1 cellular context compared by ENCODE assay signal in the genomic region with DNA sequence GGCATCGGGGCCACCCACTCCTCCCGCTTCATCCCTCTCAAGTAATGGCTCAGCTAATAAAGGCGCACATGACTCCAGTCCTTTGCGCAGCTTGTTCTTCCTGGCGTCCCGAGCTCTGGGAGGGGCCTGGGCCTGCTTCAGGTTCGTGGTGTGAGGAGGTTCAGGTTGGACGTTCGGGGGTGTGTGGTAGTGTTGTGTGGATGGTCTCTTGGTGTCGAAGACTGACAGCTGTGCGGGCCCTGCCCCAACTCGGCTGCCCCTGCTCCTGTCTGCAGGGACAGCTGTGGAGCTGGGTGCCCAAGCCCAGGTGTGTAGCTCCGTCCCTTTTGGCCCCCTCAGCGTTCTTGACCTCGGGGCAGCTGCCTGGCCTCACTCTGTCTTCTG.
TF ChIP-seq lines count a peak whose summit lies in the region.

No MANE protein-coding gene starts in this region.

TF ChIP-seq in HEK293, 187 proteins besides CTCF, POLR2A, EP300 and RAD21 (continued from another document):
- 0 out of 2 replicates have a peak, but pooled peaks have one; percentile 5 for TF ChIP-seq ZNF843 (tag by site-specific recombination; IDR thresholded peaks at IDR 0.05)
- TF ChIP-seq, protein P1, sequence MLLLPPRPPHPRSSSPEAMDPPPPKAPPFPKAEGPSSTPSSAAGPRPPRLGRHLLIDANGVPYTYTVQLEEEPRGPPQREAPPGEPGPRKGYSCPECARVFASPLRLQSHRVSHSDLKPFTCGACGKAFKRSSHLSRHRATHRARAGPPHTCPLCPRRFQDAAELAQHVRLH (tag by site-specific recombination; IDR thresholded peaks at IDR 0.05) = no peak
- TF ChIP-seq, protein P2, sequence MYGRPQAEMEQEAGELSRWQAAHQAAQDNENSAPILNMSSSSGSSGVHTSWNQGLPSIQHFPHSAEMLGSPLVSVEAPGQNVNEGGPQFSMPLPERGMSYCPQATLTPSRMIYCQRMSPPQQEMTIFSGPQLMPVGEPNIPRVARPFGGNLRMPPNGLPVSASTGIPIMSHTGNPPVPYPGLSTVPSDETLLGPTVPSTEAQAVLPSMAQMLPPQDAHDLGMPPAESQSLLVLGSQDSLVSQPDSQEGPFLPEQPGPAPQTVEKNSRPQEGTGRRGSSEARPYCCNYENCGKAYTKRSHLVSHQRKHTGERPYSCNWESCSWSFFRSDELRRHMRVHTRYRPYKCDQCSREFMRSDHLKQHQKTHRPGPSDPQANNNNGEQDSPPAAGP (tag by site-specific recombination; IDR thresholded peaks at IDR 0.05) = 0 out of 2 replicates have a peak, but pooled peaks have one; percentile 11
- TF ChIP-seq, protein P3, sequence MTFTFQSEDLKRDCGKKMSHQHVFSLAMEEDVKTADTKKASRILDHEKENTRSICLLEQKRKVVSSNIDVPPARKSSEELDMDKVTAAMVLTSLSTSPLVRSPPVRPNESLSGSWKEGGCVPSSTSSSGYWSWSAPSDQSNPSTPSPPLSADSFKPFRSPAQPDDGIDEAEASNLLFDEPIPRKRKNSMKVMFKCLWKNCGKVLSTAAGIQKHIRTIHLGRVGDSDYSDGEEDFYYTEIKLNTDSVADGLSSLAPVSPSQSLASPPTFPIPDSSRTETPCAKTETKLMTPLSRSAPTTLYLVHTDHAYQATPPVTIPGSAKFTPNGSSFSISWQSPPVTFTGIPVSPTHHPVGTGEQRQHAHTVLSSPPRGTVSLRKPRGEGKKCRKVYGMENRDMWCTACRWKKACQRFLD (tag by site-specific recombination; IDR thresholded peaks at IDR 0.05) = no peak
- TF ChIP-seq ZSCAN23 (tag by site-specific recombination; IDR thresholded peaks at IDR 0.05) = no peak
- no peak for TF ChIP-seq ZBTB20 (tag by site-specific recombination; IDR thresholded peaks at IDR 0.05)
- TF ChIP-seq ZNF391 (tag by site-specific recombination; IDR thresholded peaks at IDR 0.05; ENCODE audit: borderline replicate concordance, low read depth) = 0 out of 2 replicates have a peak, but pooled peaks have one; percentile 32
- TF ChIP-seq ZNF138 (tag by site-specific recombination; IDR thresholded peaks at IDR 0.05; ENCODE audit: borderline replicate concordance) = no peak
- TF ChIP-seq, protein P4, sequence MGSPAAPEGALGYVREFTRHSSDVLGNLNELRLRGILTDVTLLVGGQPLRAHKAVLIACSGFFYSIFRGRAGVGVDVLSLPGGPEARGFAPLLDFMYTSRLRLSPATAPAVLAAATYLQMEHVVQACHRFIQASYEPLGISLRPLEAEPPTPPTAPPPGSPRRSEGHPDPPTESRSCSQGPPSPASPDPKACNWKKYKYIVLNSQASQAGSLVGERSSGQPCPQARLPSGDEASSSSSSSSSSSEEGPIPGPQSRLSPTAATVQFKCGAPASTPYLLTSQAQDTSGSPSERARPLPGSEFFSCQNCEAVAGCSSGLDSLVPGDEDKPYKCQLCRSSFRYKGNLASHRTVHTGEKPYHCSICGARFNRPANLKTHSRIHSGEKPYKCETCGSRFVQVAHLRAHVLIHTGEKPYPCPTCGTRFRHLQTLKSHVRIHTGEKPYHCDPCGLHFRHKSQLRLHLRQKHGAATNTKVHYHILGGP (tag by site-specific recombination; IDR thresholded peaks at IDR 0.05) = no peak
- no peak for TF ChIP-seq GLIS1 (tag by site-specific recombination; IDR thresholded peaks at IDR 0.05)
- TF ChIP-seq, protein P5, sequence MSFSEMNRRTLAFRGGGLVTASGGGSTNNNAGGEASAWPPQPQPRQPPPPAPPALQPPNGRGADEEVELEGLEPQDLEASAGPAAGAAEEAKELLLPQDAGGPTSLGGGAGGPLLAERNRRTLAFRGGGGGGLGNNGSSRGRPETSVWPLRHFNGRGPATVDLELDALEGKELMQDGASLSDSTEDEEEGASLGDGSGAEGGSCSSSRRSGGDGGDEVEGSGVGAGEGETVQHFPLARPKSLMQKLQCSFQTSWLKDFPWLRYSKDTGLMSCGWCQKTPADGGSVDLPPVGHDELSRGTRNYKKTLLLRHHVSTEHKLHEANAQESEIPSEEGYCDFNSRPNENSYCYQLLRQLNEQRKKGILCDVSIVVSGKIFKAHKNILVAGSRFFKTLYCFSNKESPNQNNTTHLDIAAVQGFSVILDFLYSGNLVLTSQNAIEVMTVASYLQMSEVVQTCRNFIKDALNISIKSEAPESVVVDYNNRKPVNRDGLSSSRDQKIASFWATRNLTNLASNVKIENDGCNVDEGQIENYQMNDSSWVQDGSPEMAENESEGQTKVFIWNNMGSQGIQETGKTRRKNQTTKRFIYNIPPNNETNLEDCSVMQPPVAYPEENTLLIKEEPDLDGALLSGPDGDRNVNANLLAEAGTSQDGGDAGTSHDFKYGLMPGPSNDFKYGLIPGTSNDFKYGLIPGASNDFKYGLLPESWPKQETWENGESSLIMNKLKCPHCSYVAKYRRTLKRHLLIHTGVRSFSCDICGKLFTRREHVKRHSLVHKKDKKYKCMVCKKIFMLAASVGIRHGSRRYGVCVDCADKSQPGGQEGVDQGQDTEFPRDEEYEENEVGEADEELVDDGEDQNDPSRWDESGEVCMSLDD (tag by site-specific recombination; IDR thresholded peaks at IDR 0.05) = 0 out of 2 replicates have a peak, but pooled peaks have one; percentile 12
- peak; percentile 25 for TF ChIP-seq ZFHX2 (tag by site-specific recombination; conservative IDR thresholded peaks at IDR 0.05)
- TF ChIP-seq, protein P6, sequence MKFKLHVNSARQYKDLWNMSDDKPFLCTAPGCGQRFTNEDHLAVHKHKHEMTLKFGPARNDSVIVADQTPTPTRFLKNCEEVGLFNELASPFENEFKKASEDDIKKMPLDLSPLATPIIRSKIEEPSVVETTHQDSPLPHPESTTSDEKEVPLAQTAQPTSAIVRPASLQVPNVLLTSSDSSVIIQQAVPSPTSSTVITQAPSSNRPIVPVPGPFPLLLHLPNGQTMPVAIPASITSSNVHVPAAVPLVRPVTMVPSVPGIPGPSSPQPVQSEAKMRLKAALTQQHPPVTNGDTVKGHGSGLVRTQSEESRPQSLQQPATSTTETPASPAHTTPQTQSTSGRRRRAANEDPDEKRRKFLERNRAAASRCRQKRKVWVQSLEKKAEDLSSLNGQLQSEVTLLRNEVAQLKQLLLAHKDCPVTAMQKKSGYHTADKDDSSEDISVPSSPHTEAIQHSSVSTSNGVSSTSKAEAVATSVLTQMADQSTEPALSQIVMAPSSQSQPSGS (tag by site-specific recombination; IDR thresholded peaks at IDR 0.05; ENCODE audit: low read depth) = no peak
- 0 out of 2 replicates have a peak, but pooled peaks have one; percentile 2 for TF ChIP-seq ZBTB21 (tag by site-specific recombination; IDR thresholded peaks at IDR 0.05)
